ENCODE assay signal across 32 cellular contexts in the genomic region with DNA sequence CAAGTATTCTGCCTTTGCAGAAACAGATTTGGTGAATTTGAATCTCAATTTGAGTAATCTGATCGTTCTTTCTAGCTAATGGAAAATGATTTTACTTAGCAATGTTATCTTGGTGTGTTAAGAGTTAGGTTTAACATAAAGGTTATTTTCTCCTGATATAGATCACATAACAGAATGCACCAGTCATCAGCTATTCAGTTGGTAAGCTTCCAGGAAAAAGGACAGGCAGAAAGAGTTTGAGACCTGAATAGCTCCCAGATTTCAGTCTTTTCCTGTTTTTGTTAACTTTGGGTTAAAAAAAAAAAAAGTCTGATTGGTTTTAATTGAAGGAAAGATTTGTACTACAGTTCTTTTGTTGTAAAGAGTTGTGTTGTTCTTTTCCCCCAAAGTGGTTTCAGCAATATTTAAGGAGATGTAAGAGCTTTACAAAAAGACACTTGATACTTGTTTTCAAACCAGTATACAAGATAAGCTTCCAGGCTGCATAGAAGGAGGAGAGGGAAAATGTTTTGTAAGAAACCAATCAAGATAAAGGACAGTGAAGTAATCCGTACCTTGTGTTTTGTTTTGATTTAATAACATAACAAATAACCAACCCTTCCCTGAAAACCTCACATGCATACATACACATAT. TPM values are rescaled to one million over a fixed set of nuclear protein-coding genes. Genes with fewer than 3 reads are reported as not detected.
A peak's percentile ranks its signal among the peaks of the same experiment; 100 is the strongest.
DNase-seq lines count a peak whose midpoint lies in the region; ATAC-seq, FAIRE-seq and TF ChIP-seq lines count a peak whose summit lies in the region.
"Had no signal": no experiment of that assay in that cellular context is flagged by ENCODE, and none has a peak within 500 bp of the region (broad histone marks: within the 10 kb centered on the region; RNA-seq: fewer than 3 reads in every experiment).

No MANE protein-coding gene starts in this region.

- no peak overlapping the region for H3K4me3 Mint-ChIP-seq in astrocyte (ENCODE audit: unreplicated experiment)
- H3K4me3 Mint-ChIP-seq: activated CD4-positive, alpha-beta memory T cell treated with anti-CD3 and anti-CD28 coated beads for 36 hours; activated T-cell treated with anti-CD3 and anti-CD28 coated beads, Interleukin-2, amount 50 U/mL, for 72 hours; CD4-positive, alpha-beta T cell; T-helper 2 cell treated with Interferon-gamma antibody and Interleukin-4, amounts not matched to agents 5 μg/mL and 100 μg/mL, for 36 hours had no signal

- peaks cover 18% of the 10 kb centered on the region for H3K4me1 Mint-ChIP-seq in astrocyte (ENCODE audit: low read depth, unreplicated experiment)

- peaks cover 30% of the 10 kb centered on the region for H3K4me1 ChIP-seq in ACC112 (ENCODE audit: control insufficient read depth, insufficient read depth, low read length, unreplicated experiment)
- peaks cover 12% of the 10 kb centered on the region for H3K4me1 ChIP-seq in astrocyte (ENCODE audit: insufficient read depth, low read length)
- H3K4me1 ChIP-seq: adrenal gland, body of pancreas, left lung, prostate gland, stomach had no signal

- no peaks in the 10 kb centered on the region for H3K27me3 Mint-ChIP-seq in astrocyte (ENCODE audit: low read depth, unreplicated experiment)

- TF ChIP-seq CTCF in astrocyte (IDR thresholded peaks at IDR 0.05; ENCODE audit: insufficient read depth, low read depth, low read length) (no peak), foreskin fibroblast (IDR thresholded peaks at IDR 0.05; ENCODE audit: low read depth, low read length) (no peak)

- no peaks in the 10 kb centered on the region for H3K9me3 ChIP-seq in astrocyte (ENCODE audit: insufficient read depth, low read depth, low read length)
- H3K9me3 ChIP-seq: adrenal gland, body of pancreas, left lung, prostate gland, stomach, tibial artery had no signal

- no peaks in the 10 kb centered on the region for H3K36me3 ChIP-seq in ACC112 (ENCODE audit: insufficient read depth, low read length)
- H3K36me3 ChIP-seq in astrocyte (ENCODE audit: insufficient read depth, low read length), result no peaks in the 10 kb centered on the region
- peaks cover 37% of the 10 kb centered on the region for H3K36me3 ChIP-seq in H7 (replicated peaks; ENCODE audit: control insufficient read depth, insufficient read depth, low read length)
- H3K36me3 ChIP-seq: adrenal gland, left lung, prostate gland, stomach, tibial artery had no signal

- peak; percentile 31 for DNase-seq in HS-5 (ENCODE audit: low read depth)
- DNase-seq in astrocyte (ENCODE audit: low read depth), result peak; percentile 23
- peak; percentile 26 to 65 for DNase-seq in foreskin fibroblast
- DNase-seq in NCI-H1092 (lab: John Stamatoyannopoulos, UW), result no peak
- no peak for DNase-seq in H7
- no peak for DNase-seq in KBM-7
- DNase-seq: activated CD4-positive, alpha-beta memory T cell treated with anti-CD3 and anti-CD28 coated beads for 36 hours; activated CD4-positive, alpha-beta T cell treated with anti-CD3 and anti-CD28 coated beads for 1 hour; activated naive CD4-positive, alpha-beta T cell treated with Interleukin-2 at 50 U/mL for 16 hours; activated T-cell treated with anti-CD3 and anti-CD28 coated beads, Interleukin-2, amount 50 U/mL, for 72 hours; adrenal gland; AML-193; body of pancreas; CD4-positive, alpha-beta T cell; effector CD4-positive, alpha-beta T cell; left lung; NCI-H2029 treated with DMSO at 0.1 percent for 48 hours; NCI-H345; SHP77; stimulated activated CD4-positive, alpha-beta T cell treated with anti-CD3 and anti-CD28 coated beads, Interleukin-4, amount 100 ng/mL, for 1 hour; stomach; tibial artery had no signal

- no peaks in the 10 kb centered on the region for H4K20me1 ChIP-seq in astrocyte (ENCODE audit: insufficient read depth, low read length)

- H3K27ac ChIP-seq in ACC112 (ENCODE audit: low read depth, low read length) (peak overlapping the region; percentile 80), astrocyte (ENCODE audit: low read depth, low read length) (no peak overlapping the region)
- H3K27ac ChIP-seq: adrenal gland, body of pancreas, epithelial cell of prostate, left lung, prostate gland, stomach, tibial artery had no signal

- in situ Hi-C loops in KBM-7 (cut with MboI; ENCODE audit: low pct_unique_long_range_greater_than_20kb, low sequenced_read_pairs), result no loop called here

- H3K36me3 Mint-ChIP-seq in astrocyte (ENCODE audit: low read depth, unreplicated experiment), result no peaks in the 10 kb centered on the region
- H3K36me3 Mint-ChIP-seq: activated CD4-positive, alpha-beta memory T cell treated with anti-CD3 and anti-CD28 coated beads for 36 hours had no signal

- H3K79me2 ChIP-seq in ACC112 (ENCODE audit: control insufficient read depth, insufficient read depth, low read length, unreplicated experiment) (no peaks in the 10 kb centered on the region), astrocyte (ENCODE audit: insufficient read depth, low read length) (no peaks in the 10 kb centered on the region)

- 0 out of 2 replicates have a peak overlapping the region, but pooled peaks have one; percentile 25 for H3K4me3 ChIP-seq in ACC112 (ENCODE audit: low read depth, low read length)
- H3K4me3 ChIP-seq in astrocyte (ENCODE audit: insufficient read depth, low read depth, low read length), result no peak overlapping the region
- no peak overlapping the region for H3K4me3 ChIP-seq in foreskin fibroblast (ENCODE audit: low read depth in 1 of 2, low read length in 2 of 2)
- H3K4me3 ChIP-seq in H7 (ENCODE audit: insufficient read depth, low read depth, low read length), result no peak overlapping the region
- H3K4me3 ChIP-seq: adrenal gland, body of pancreas, left lung, prostate gland, stomach, tibial artery had no signal

- FAIRE-seq in astrocyte (lab: Jason Lieb, UNC), result peak; percentile 99
- FAIRE-seq: A204.1, GM12892 had no signal

- H2AFZ ChIP-seq in ACC112 (ENCODE audit: low read length, unreplicated experiment) (no peak overlapping the region), astrocyte (ENCODE audit: low read depth, low read length) (no peak overlapping the region)

- H3K4me2 ChIP-seq in astrocyte (ENCODE audit: low read length), result peak overlapping the region; percentile 11

- no peak overlapping the region for H3K9ac ChIP-seq in astrocyte (ENCODE audit: low read length)

- H3K27me3 ChIP-seq in ACC112 (ENCODE audit: insufficient read depth, low read length), result no peaks in the 10 kb centered on the region
- H3K27me3 ChIP-seq in astrocyte (ENCODE audit: insufficient read depth, low read length), result no peaks in the 10 kb centered on the region
- H3K27me3 ChIP-seq in H7 (ENCODE audit: control insufficient read depth, insufficient read depth, low read length), result no peaks in the 10 kb centered on the region
- H3K27me3 ChIP-seq: body of pancreas, tibial artery had no signal

- ATAC-seq in GM18511 (IDR thresholded peaks at IDR 0.05; ENCODE audit: unreplicated experiment), result no peak
- ATAC-seq: activated T-cell treated with anti-CD3 and anti-CD28 coated beads, Interleukin-2, amount 50 U/mL, for 72 hours; body of pancreas; left lung; Panc1; sciatic nerve had no signal

- H3K27ac Mint-ChIP-seq in astrocyte (ENCODE audit: unreplicated experiment), result no peak overlapping the region
- H3K27ac Mint-ChIP-seq: activated CD4-positive, alpha-beta memory T cell treated with anti-CD3 and anti-CD28 coated beads for 36 hours; activated T-cell treated with anti-CD3 and anti-CD28 coated beads, Interleukin-2, amount 50 U/mL, for 72 hours; CD4-positive, alpha-beta T cell; T-helper 2 cell treated with Interferon-gamma antibody and Interleukin-4, amounts not matched to agents 5 μg/mL and 100 μg/mL, for 36 hours had no signal

- H3K9me3 Mint-ChIP-seq in astrocyte (ENCODE audit: unreplicated experiment), result no peaks in the 10 kb centered on the region
- H3K9me3 Mint-ChIP-seq: activated CD4-positive, alpha-beta memory T cell treated with anti-CD3 and anti-CD28 coated beads for 36 hours; activated T-cell treated with anti-CD3 and anti-CD28 coated beads, Interleukin-2, amount 50 U/mL, for 72 hours; CD4-positive, alpha-beta T cell; T-helper 2 cell treated with Interferon-gamma antibody and Interleukin-4, amounts not matched to agents 5 μg/mL and 100 μg/mL, for 36 hours had no signal

RNA-seq across cellular contexts. Expression of gene PLP1, which starts 15.3 kb away (rescaled TPM):
- total RNA-seq in astrocyte, result 5.2 and 10.2 TPM in 2 replicates
- 59.4 and 60.7 TPM in 2 replicates for total RNA-seq in H7 (2014; rRNA removed; shearing (Covaris generic))
- total RNA-seq: activated CD4-positive, alpha-beta memory T cell treated with anti-CD3 and anti-CD28 coated beads for 36 hours; activated T-cell treated with anti-CD3 and anti-CD28 coated beads, Interleukin-2, amount 50 U/mL, for 72 hours; CD4-positive, alpha-beta T cell; MCF 10A had no signal

RNA-seq across cellular contexts. Expression of gene RAB9B, which starts 40.1 kb away (rescaled TPM):
- total RNA-seq in astrocyte, result 1.7 and 2.2 TPM in 2 replicates
- total RNA-seq in H7 (2014; rRNA removed; shearing (Covaris generic)), result 0.30 and 0.48 TPM in 2 replicates

Comparison
In these comparisons a context has a peak if more than half of its experiments do, and no peak if none do; other contexts are left out.
1. DNase-seq: peak in HS-5 (single experiment), astrocyte (single experiment) and foreskin fibroblast (2 of 2); none in NCI-H1092 (single experiment), H7 (single experiment) and KBM-7 (single experiment).